ENCODE assay signal across 11 cellular contexts in genomic region chr10:48667960-48668541, GRCh38. TPM values are rescaled to one million over a fixed set of nuclear protein-coding genes. Genes with fewer than 3 reads are reported as not detected.
DNase-seq lines count a peak whose midpoint lies in the region; ATAC-seq and TF ChIP-seq lines count a peak whose summit lies in the region.
"Had no signal": no experiment of that assay in that cellular context is flagged by ENCODE, and none has a peak within 500 bp of the region (broad histone marks: within the 10 kb centered on the region; RNA-seq: fewer than 3 reads in every experiment).

No MANE protein-coding gene starts in this region.

- no peaks in the 10 kb centered on the region for H3K9me2 ChIP-seq in OCI-LY1 (ENCODE audit: low read depth, low read length)

- peaks cover 62% of the 10 kb centered on the region for H3K4me1 ChIP-seq in OCI-LY1 (ENCODE audit: insufficient read depth, low read length, severe bottlenecking)
- H3K4me1 ChIP-seq in upper lobe of left lung: no peaks in the 10 kb centered on the region

- peak overlapping the region; percentile 38; the same call in 1 of the 2 replicates for H3K9ac ChIP-seq in OCI-LY1 (ENCODE audit: low read length)

- H3K36me3 ChIP-seq in OCI-LY1 (ENCODE audit: insufficient read depth, low read length) (no peaks in the 10 kb centered on the region), upper lobe of left lung (no peaks in the 10 kb centered on the region)

- H3K4me3 ChIP-seq in OCI-LY1 (ENCODE audit: low read depth, low read length, poor library complexity, severe bottlenecking) (peak overlapping the region; percentile 21), upper lobe of left lung (no peak overlapping the region)

- no peaks in the 10 kb centered on the region for H3K79me2 ChIP-seq in OCI-LY1 (ENCODE audit: insufficient read depth, low read length)

- peak overlapping the region; percentile 97 for H3K27ac ChIP-seq in OCI-LY1 (ENCODE audit: low read depth, low read length, poor library complexity, severe bottlenecking)
- H3K27ac ChIP-seq in upper lobe of left lung: no peak overlapping the region
- H3K27ac ChIP-seq: 22Rv1 had no signal

- no peak for TF ChIP-seq EP300 in upper lobe of left lung (IDR thresholded peaks at IDR 0.05)

- peak; percentile 45 to 58 for ATAC-seq in activated CD4-positive, CD25-positive, alpha-beta regulatory T cell treated with anti-CD3 and anti-CD28 coated beads, Interleukin-2, amount 50 U/mL, for 24 hours
- ATAC-seq in HG02884 (IDR thresholded peaks at IDR 0.05; ENCODE audit: unreplicated experiment) (peak; percentile 34), upper lobe of left lung (ENCODE audit: low FRiP score in 2 of 2) (no peak)

- H3F3A ChIP-seq in OCI-LY1 (ENCODE audit: insufficient read depth, low read length): no peaks in the 10 kb centered on the region

- no peaks in the 10 kb centered on the region for H4K20me1 ChIP-seq in OCI-LY1 (ENCODE audit: insufficient read depth, low read length)

- H3K9me3 ChIP-seq in OCI-LY1 (ENCODE audit: low read length) (no peaks in the 10 kb centered on the region), upper lobe of left lung (no peaks in the 10 kb centered on the region)

- TF ChIP-seq POLR2A in upper lobe of left lung (IDR thresholded peaks at IDR 0.05): no peak

- no peak for TF ChIP-seq CTCF in OCI-LY1 (IDR thresholded peaks at IDR 0.05; ENCODE audit: low read length)
- no peak for TF ChIP-seq CTCF in upper lobe of left lung (IDR thresholded peaks at IDR 0.05)

- H3K27me3 ChIP-seq in OCI-LY1 (ENCODE audit: insufficient read depth, low read length): no peaks in the 10 kb centered on the region
- no peaks in the 10 kb centered on the region for H3K27me3 ChIP-seq in upper lobe of left lung

- no peak overlapping the region for H2AFZ ChIP-seq in OCI-LY1 (ENCODE audit: low read length)

- 73 to 74% methylated on average over 8 of the region's 8 CpGs for WGBS in upper lobe of left lung, 2 donors

- DNase-seq in activated CD4-positive, CD25-positive, alpha-beta regulatory T cell treated with anti-CD3 and anti-CD28 coated beads, Interleukin-2, amount 50 U/mL, for 72 hours: no peak
- DNase-seq in NCI-H1105 (lab: John Stamatoyannopoulos, UW) (no peak), upper lobe of left lung (no peak), NCI-H446 (lab: John Stamatoyannopoulos, UW) (no peak)
- no peak for DNase-seq in activated CD4-positive, alpha-beta T cell treated with anti-CD3 and anti-CD28 coated beads for 48 hours
- DNase-seq: foreskin fibroblast; stimulated activated CD4-positive, alpha-beta T cell treated with anti-CD3 and anti-CD28 coated beads, Interleukin-4, amount 100 ng/mL, for 1 hour had no signal

- H3K4me2 ChIP-seq in OCI-LY1 (ENCODE audit: low read length): peak overlapping the region; percentile 58

RNA-seq across cellular contexts. Expression of gene WDFY4, which starts 16.6 kb away (rescaled TPM):
- 10 to 100 TPM; 10.1 to 48.9 (median 32.1) TPM for total RNA-seq in upper lobe of left lung

Comparison
In these comparisons a context has a peak if more than half of its experiments do, and no peak if none do; other contexts are left out.
1. ATAC-seq: peak in activated CD4-positive, CD25-positive, alpha-beta regulatory T cell treated with anti-CD3 and anti-CD28 coated beads, Interleukin-2, amount 50 U/mL, for 24 hours (2 of 2) and HG02884 (single experiment); none in upper lobe of left lung (0 of 2).